Comparison of ENCODE assay signal across 18 cellular contexts in genomic region chr2:132538331-132538855, GRCh38.
"Had no signal": no experiment of that assay in that cellular context is flagged by ENCODE, and none has a peak within 500 bp of the region (broad histone marks: within the 10 kb centered on the region; RNA-seq: fewer than 3 reads in every experiment).

No MANE protein-coding gene starts in this region.

- H3K27ac Mint-ChIP-seq: activated naive CD4-positive, alpha-beta T cell treated with anti-CD3 and anti-CD28 coated beads for 36 hours; activated naive CD8-positive, alpha-beta T cell treated with anti-CD3 and anti-CD28 coated beads, Interleukin-2, amount 50 U/mL, for 24 hours; stimulated activated naive B cell treated with anti-CD40 and anti-IgM and Interleukin-4, amounts not matched to agents 10 μg/mL and 1 μg/mL and 100 μg/mL, for 72 hours had no signal

- H3K4me1 Mint-ChIP-seq: activated naive CD8-positive, alpha-beta T cell treated with anti-CD3 and anti-CD28 coated beads, Interleukin-2, amount 50 U/mL, for 24 hours; neural crest cell; stimulated activated naive B cell treated with anti-CD40 and anti-IgM and Interleukin-4, amounts not matched to agents 10 μg/mL and 1 μg/mL and 100 μg/mL, for 72 hours had no signal

- DNase-seq: activated CD4-positive, alpha-beta T cell treated with anti-CD3 and anti-CD28 coated beads for 1 hour; activated CD4-positive, alpha-beta T cell treated with anti-CD3 and anti-CD28 coated beads, Interleukin-2, amount 50 U/mL, for 4 hours; activated naive CD4-positive, alpha-beta T cell treated with anti-CD3 and anti-CD28 coated beads for 36 hours; activated naive CD8-positive, alpha-beta T cell treated with anti-CD3 and anti-CD28 coated beads, Interleukin-2, amount 50 U/mL, for 24 hours; activated T-cell treated with anti-CD3 and anti-CD28 coated beads for 4 hours; erythroblast; gastrocnemius medialis; heart right ventricle; left cardiac atrium; psoas muscle; stimulated activated CD4-positive, alpha-beta T cell treated with anti-CD3 and anti-CD28 coated beads, Interleukin-2, amount 100 ng/mL, for 48 hours; stimulated activated naive B cell treated with anti-CD40 and anti-IgM and Interleukin-4, amounts not matched to agents 10 μg/mL and 1 μg/mL and 100 μg/mL, for 72 hours; tibial artery; uterus had no signal

- ATAC-seq: activated naive CD8-positive, alpha-beta T cell treated with anti-CD3 and anti-CD28 coated beads, Interleukin-2, amount 50 U/mL, for 24 hours; gastrocnemius medialis; heart right ventricle; left cardiac atrium; psoas muscle; sciatic nerve; stimulated activated naive B cell treated with anti-CD40 and anti-IgM and Interleukin-4, amounts not matched to agents 10 μg/mL and 1 μg/mL and 100 μg/mL, for 72 hours had no signal

- H3K4me3 Mint-ChIP-seq: activated naive CD4-positive, alpha-beta T cell treated with anti-CD3 and anti-CD28 coated beads for 36 hours; activated naive CD8-positive, alpha-beta T cell treated with anti-CD3 and anti-CD28 coated beads, Interleukin-2, amount 50 U/mL, for 24 hours; neural crest cell; stimulated activated naive B cell treated with anti-CD40 and anti-IgM and Interleukin-4, amounts not matched to agents 10 μg/mL and 1 μg/mL and 100 μg/mL, for 72 hours had no signal

- H3K36me3 Mint-ChIP-seq: stimulated activated naive B cell treated with anti-CD40 and anti-IgM and Interleukin-4, amounts not matched to agents 10 μg/mL and 1 μg/mL and 100 μg/mL, for 72 hours had no signal

- H3K4me3 ChIP-seq: ascending aorta, gastrocnemius medialis, heart right ventricle, lung, psoas muscle, tibial artery, uterus had no signal

- H3K36me3 ChIP-seq: ascending aorta, gastrocnemius medialis, heart right ventricle, tibial artery, uterus had no signal

- H3K4me1 ChIP-seq: ascending aorta, gastrocnemius medialis, heart right ventricle, psoas muscle, tibial artery, uterus had no signal

- H3K27ac ChIP-seq: ascending aorta, gastrocnemius medialis, heart right ventricle, psoas muscle, tibial artery, uterus had no signal

- H3K27me3 ChIP-seq: ascending aorta, gastrocnemius medialis, tibial artery, uterus had no signal

- H3K9me3 ChIP-seq: gastrocnemius medialis, tibial artery, uterus had no signal
